21 cellular contexts compared by ENCODE assay signal in genomic region chr3:197289726-197290125, GRCh38. TPM values are rescaled to one million over a fixed set of nuclear protein-coding genes. Genes with fewer than 3 reads are reported as not detected.
A peak's percentile ranks its signal among the peaks of the same experiment; 100 is the strongest.
DNase-seq lines count a peak whose midpoint lies in the region; ATAC-seq, FAIRE-seq and TF ChIP-seq lines count a peak whose summit lies in the region.
"Had no signal": no experiment of that assay in that cellular context is flagged by ENCODE, and none has a peak within 500 bp of the region (broad histone marks: within the 10 kb centered on the region; RNA-seq: fewer than 3 reads in every experiment).

No MANE protein-coding gene starts in this region.

- no peaks in the 10 kb centered on the region for H3K9me1 ChIP-seq in keratinocyte (ENCODE audit: control insufficient read depth, extremely low read depth, insufficient read depth, low read length)

- no peak overlapping the region for H3K4me3 Mint-ChIP-seq in activated naive CD8-positive, alpha-beta T cell
- H3K4me3 Mint-ChIP-seq in activated naive CD8-positive, alpha-beta T cell treated with anti-CD3 and anti-CD28 coated beads, Interleukin-2, amount 50 U/mL, for 24 hours = no peak overlapping the region
- H3K4me3 Mint-ChIP-seq: effector memory CD8-positive, alpha-beta T cell; memory B cell had no signal

- dilution Hi-C loops in keratinocyte (cut with MboI; ENCODE audit: extremely low pct_ligation_motif_present, low sequenced_read_pairs) = no loop called here

- H4K20me1 ChIP-seq in keratinocyte (ENCODE audit: control insufficient read depth, extremely low read depth, insufficient read depth, low read length) = no peaks in the 10 kb centered on the region

- no peak for ATAC-seq in activated naive CD8-positive, alpha-beta T cell treated with anti-CD3 and anti-CD28 coated beads, Interleukin-2, amount 50 U/mL, for 24 hours
- ATAC-seq in SK-N-SH treated with all-trans-retinoic acid at 6 μM for 48 hours = peak; percentile 58
- ATAC-seq in lower lobe of right lung = no peak
- ATAC-seq: effector memory CD8-positive, alpha-beta T cell; naive thymus-derived CD4-positive, alpha-beta T cell had no signal

- H2AFZ ChIP-seq in keratinocyte (ENCODE audit: control insufficient read depth, low read length) = no peak overlapping the region

- no peaks in the 10 kb centered on the region for H3K9me3 Mint-ChIP-seq in activated naive CD8-positive, alpha-beta T cell (ENCODE audit: low read depth)
- H3K9me3 Mint-ChIP-seq in activated naive CD8-positive, alpha-beta T cell treated with anti-CD3 and anti-CD28 coated beads, Interleukin-2, amount 50 U/mL, for 24 hours = no peaks in the 10 kb centered on the region
- H3K9me3 Mint-ChIP-seq: effector memory CD8-positive, alpha-beta T cell; memory B cell; naive thymus-derived CD4-positive, alpha-beta T cell had no signal

- TF ChIP-seq CTCF in keratinocyte (optimal IDR thresholded peaks at IDR 0.05 in 1 of 3, IDR thresholded peaks at IDR 0.05 in 1 of 3, conservative IDR thresholded peaks at IDR 0.05 in 1 of 3; ENCODE audit: extremely low read depth in 1 of 3, insufficient read depth in 2 of 3, low read length in 3 of 3) = no peak
- TF ChIP-seq CTCF in suprapubic skin (IDR thresholded peaks at IDR 0.05) = no peak
- no peak for TF ChIP-seq CTCF in lower lobe of right lung (IDR thresholded peaks at IDR 0.05)

- H3K9me3 ChIP-seq in keratinocyte (ENCODE audit: control insufficient read depth, low read depth, low read length) = no peaks in the 10 kb centered on the region
- H3K9me3 ChIP-seq in suprapubic skin = no peaks in the 10 kb centered on the region
- no peaks in the 10 kb centered on the region for H3K9me3 ChIP-seq in lower lobe of right lung

- no peak for TF ChIP-seq POLR2A in suprapubic skin (IDR thresholded peaks at IDR 0.05)
- TF ChIP-seq POLR2A in GM12892 (IDR thresholded peaks at IDR 0.05; ENCODE audit: low read depth, low read length) = no peak

- peak overlapping the region; percentile 63 for H3K27ac ChIP-seq in keratinocyte (ENCODE audit: control insufficient read depth, insufficient read depth, low read length)
- H3K27ac ChIP-seq in suprapubic skin = peak overlapping the region; percentile 5
- no peak overlapping the region for H3K27ac ChIP-seq in lower lobe of right lung

- H3K27me3 ChIP-seq in keratinocyte (ENCODE audit: control insufficient read depth, extremely low read depth, insufficient read depth, low read length) = no peaks in the 10 kb centered on the region
- no peaks in the 10 kb centered on the region for H3K27me3 ChIP-seq in suprapubic skin
- no peaks in the 10 kb centered on the region for H3K27me3 ChIP-seq in lower lobe of right lung (ENCODE audit: low read depth)

- peaks cover 52% of the 10 kb centered on the region for H3K4me1 Mint-ChIP-seq in activated naive CD8-positive, alpha-beta T cell (ENCODE audit: low read depth)
- peaks cover 49% of the 10 kb centered on the region for H3K4me1 Mint-ChIP-seq in activated naive CD8-positive, alpha-beta T cell treated with anti-CD3 and anti-CD28 coated beads, Interleukin-2, amount 50 U/mL, for 24 hours

- H3K36me3 ChIP-seq in keratinocyte (ENCODE audit: control insufficient read depth in 2 of 2, extremely low read depth in 1 of 2, insufficient read depth in 2 of 2, low read length in 2 of 2) (peaks cover 10 to 25% of the 10 kb centered on the region in 2 experiments), suprapubic skin (peaks cover 22% of the 10 kb centered on the region), lower lobe of right lung (peaks cover 28% of the 10 kb centered on the region)

- intact Hi-C loops in lower lobe of right lung (cut with DNase I) = no loop called here

- peaks cover 17% of the 10 kb centered on the region for H3K36me3 Mint-ChIP-seq in activated naive CD8-positive, alpha-beta T cell
- H3K36me3 Mint-ChIP-seq in activated naive CD8-positive, alpha-beta T cell treated with anti-CD3 and anti-CD28 coated beads, Interleukin-2, amount 50 U/mL, for 24 hours (ENCODE audit: low read depth) = peaks cover 49% of the 10 kb centered on the region

- H3K27ac Mint-ChIP-seq in activated naive CD8-positive, alpha-beta T cell = peak overlapping the region; percentile 2
- no peak overlapping the region for H3K27ac Mint-ChIP-seq in activated naive CD8-positive, alpha-beta T cell treated with anti-CD3 and anti-CD28 coated beads, Interleukin-2, amount 50 U/mL, for 24 hours
- H3K27ac Mint-ChIP-seq: memory B cell had no signal

- no peak overlapping the region for H3K4me3 ChIP-seq in keratinocyte (ENCODE audit: control insufficient read depth in 2 of 3, extremely low read depth in 1 of 3, insufficient read depth in 2 of 3, low read depth in 1 of 3, low read length in 3 of 3)
- H3K4me3 ChIP-seq in suprapubic skin = no peak overlapping the region
- H3K4me3 ChIP-seq in lower lobe of right lung = no peak overlapping the region

- FAIRE-seq in keratinocyte (lab: Jason Lieb, UNC) (peak; percentile 34), GM12892 (lab: Jason Lieb, UNC) (no peak)

- DNase-seq in activated naive CD8-positive, alpha-beta T cell treated with anti-CD3 and anti-CD28 coated beads, Interleukin-2, amount 50 U/mL, for 24 hours = no peak
- DNase-seq in keratinocyte (ENCODE audit: low read depth, low spot score) (no peak), suprapubic skin (ENCODE audit: low spot score in 2 of 2) (no peak), NCI-H2107 treated with DMSO at 0.1 percent for 48 hours (lab: John Stamatoyannopoulos, UW; ENCODE audit: unreplicated experiment) (no peak), GM12892 (ENCODE audit: insufficient read length) (no peak), lower lobe of right lung (no peak)
- DNase-seq: activated CD4-positive, alpha-beta T cell treated with anti-CD3 and anti-CD28 coated beads for 48 hours; activated gamma-delta T cell; amygdala; C1 segment of cervical spinal cord; cerebellar nuclear complex; effector memory CD8-positive, alpha-beta T cell; islet precursor cell; KBM-7; naive thymus-derived CD4-positive, alpha-beta T cell; NCI-H187; NK-92 treated with Interleukin-12 subunit alpha and Interleukin-12 subunit beta, amount 100 ng/mL, for 24 hours; posterior cingulate gyrus had no signal

- peak overlapping the region; percentile 41 for H3K4me2 ChIP-seq in keratinocyte (ENCODE audit: control insufficient read depth, extremely low read depth, insufficient read depth, low read depth, low read length)

- peaks cover 96% of the 10 kb centered on the region for H3K79me2 ChIP-seq in keratinocyte (ENCODE audit: control insufficient read depth, insufficient read depth, low read length)

- H3K4me1 ChIP-seq in keratinocyte (ENCODE audit: control insufficient read depth, extremely low read depth, insufficient read depth, low read length) (peaks cover 38% of the 10 kb centered on the region), suprapubic skin (peaks cover 23% of the 10 kb centered on the region), lower lobe of right lung (peaks cover 22% of the 10 kb centered on the region)

- no peak overlapping the region for H3K9ac ChIP-seq in keratinocyte (ENCODE audit: control insufficient read depth, extremely low read depth, insufficient read depth, low read length)

- H3K27me3 Mint-ChIP-seq in activated naive CD8-positive, alpha-beta T cell = no peaks in the 10 kb centered on the region
- H3K27me3 Mint-ChIP-seq in activated naive CD8-positive, alpha-beta T cell treated with anti-CD3 and anti-CD28 coated beads, Interleukin-2, amount 50 U/mL, for 24 hours = no peaks in the 10 kb centered on the region
- H3K27me3 Mint-ChIP-seq: effector memory CD8-positive, alpha-beta T cell; memory B cell; naive thymus-derived CD4-positive, alpha-beta T cell had no signal

- no peak for TF ChIP-seq EP300 in suprapubic skin (IDR thresholded peaks at IDR 0.05)

TF ChIP-seq in SK-N-SH treated with all-trans-retinoic acid at 6 μM for 48 hours, 23 proteins besides CTCF, POLR2A, EP300 and RAD21 (continues in another document):
- TF ChIP-seq TSHZ2 (CRISPR knock-in tag; IDR thresholded peaks at IDR 0.05) = no peak
- TF ChIP-seq TOX (CRISPR knock-in tag; IDR thresholded peaks at IDR 0.05; ENCODE audit: borderline replicate concordance) = no peak
- TF ChIP-seq SNAI2 (CRISPR knock-in tag; IDR thresholded peaks at IDR 0.05) = no peak
- TF ChIP-seq GLIS3 (CRISPR knock-in tag; IDR thresholded peaks at IDR 0.05) = no peak
- no peak for TF ChIP-seq RARB (CRISPR knock-in tag; IDR thresholded peaks at IDR 0.05)
- TF ChIP-seq PPARA (CRISPR knock-in tag; IDR thresholded peaks at IDR 0.05; ENCODE audit: borderline replicate concordance) = no peak
- TF ChIP-seq ZNF8 (CRISPR knock-in tag; IDR thresholded peaks at IDR 0.05) = no peak

RNA-seq across cellular contexts. Expression of gene DLG1, which starts 8.7 kb away (rescaled TPM):
- 103 to 139 TPM (median 129 TPM) in 3 replicates for polyA plus RNA-seq in keratinocyte
- polyA plus RNA-seq in keratinocyte (2011; ENCODE audit: low read depth) = 76.2 TPM
- 71.7 and 167 TPM in 2 replicates for polyA plus RNA-seq in keratinocyte (2011; cell fraction: cytosol; rRNA removed)
- 219 and 249 TPM in 2 replicates for polyA plus RNA-seq in keratinocyte (2011; cell fraction: nucleus; rRNA removed)
- 65.5 and 113 TPM in 2 replicates for polyA plus RNA-seq in keratinocyte (2012; ENCODE audit: low replicate concordance)
- polyA minus RNA-seq in keratinocyte = 95.2 to 298 TPM (median 184 TPM) in 3 replicates
- polyA minus RNA-seq in keratinocyte (2011; cell fraction: cytosol; rRNA and poly(A)+ RNA removed) = 84.0 TPM
- polyA minus RNA-seq in keratinocyte (2011; cell fraction: nucleus; rRNA and poly(A)+ RNA removed) = 330 and 756 TPM in 2 replicates
- total RNA-seq in suprapubic skin (100 to 1,000 TPM in 2 of 4 donors, 10 to 100 TPM in 2; 86.2 to 140 (median 103) TPM), lower lobe of right lung (80.2 TPM)
- polyA plus RNA-seq in GM12892 (2012; ENCODE audit: missing spikeins) = 35.1 TPM
